8 cellular contexts compared by ENCODE assay signal in genomic region chr5:14581891-14582796, GRCh38. TPM values are rescaled to one million over a fixed set of nuclear protein-coding genes. Genes with fewer than 3 reads are reported as not detected.
DNase-seq lines count a peak whose midpoint lies in the region; ATAC-seq, FAIRE-seq and TF ChIP-seq lines count a peak whose summit lies in the region.

No MANE protein-coding gene starts in this region.

- H3K4me3 ChIP-seq in A549 = peak overlapping the region; percentile 96
- peak overlapping the region; percentile 50 to 80 (median 69) for H3K4me3 ChIP-seq in subcutaneous abdominal adipose tissue (ENCODE audit: low read depth in 1 of 5, low read length in 5 of 5)

- H3K4me1 ChIP-seq in A549 (0 out of 3 replicates have a peak, but pooled peaks cover 3% of the 10 kb centered on the region), subcutaneous abdominal adipose tissue (ENCODE audit: control insufficient read depth in 5 of 5, insufficient read depth in 5 of 5, low read length in 5 of 5) (peaks cover 0 to 26% (median 22%) of the 10 kb centered on the region in 5 donors)

- H3K4me1 Mint-ChIP-seq in activated CD8-positive, alpha-beta memory T cell treated with anti-CD3 and anti-CD28 coated beads, Interleukin-2, amount 10 ng/mL, durations not matched to agents 7 days and 5 days = peaks cover 31% of the 10 kb centered on the region
- peaks cover 9% of the 10 kb centered on the region for H3K4me1 Mint-ChIP-seq in neural crest cell

- H3K9me3 Mint-ChIP-seq in activated CD8-positive, alpha-beta memory T cell treated with anti-CD3 and anti-CD28 coated beads, Interleukin-2, amount 10 ng/mL, durations not matched to agents 7 days and 5 days (ENCODE audit: low read depth) = no peaks in the 10 kb centered on the region
- H3K9me3 Mint-ChIP-seq in neural crest cell = no peaks in the 10 kb centered on the region

- peak; percentile 89 to 93 for ATAC-seq in A549
- peak; percentile 66 for ATAC-seq in GM18520 (IDR thresholded peaks at IDR 0.05; ENCODE audit: unreplicated experiment)
- peak; percentile 58 for ATAC-seq in HG03095 (IDR thresholded peaks at IDR 0.05; ENCODE audit: unreplicated experiment)
- peak; percentile 85 for ATAC-seq in activated CD8-positive, alpha-beta memory T cell treated with anti-CD3 and anti-CD28 coated beads, Interleukin-2, amount 10 ng/mL, durations not matched to agents 7 days and 5 days

- 4% methylated on average over 23 of the region's 86 CpGs for WGBS in A549 (ENCODE audit: missing lambda C conversion rate)

- peak overlapping the region; percentile 79 for H3K27ac Mint-ChIP-seq in activated CD8-positive, alpha-beta memory T cell treated with anti-CD3 and anti-CD28 coated beads, Interleukin-2, amount 10 ng/mL, durations not matched to agents 7 days and 5 days
- no peak overlapping the region for H3K27ac Mint-ChIP-seq in neural crest cell (ENCODE audit: unreplicated experiment)

- POLR2A ChIA-PET in A549 (lab: Yijun Ruan, JAX) = interaction anchor here (0.7 to 1.0 kb wide), 2 partner anchors 8 to 12 kb away, joined by 3 to 8 read pairs; no protein-coding TSS in a partner anchor

- peak overlapping the region; percentile 80 for H3K4me3 Mint-ChIP-seq in activated CD8-positive, alpha-beta memory T cell treated with anti-CD3 and anti-CD28 coated beads, Interleukin-2, amount 10 ng/mL, durations not matched to agents 7 days and 5 days
- H3K4me3 Mint-ChIP-seq in neural crest cell = peak overlapping the region; percentile 80

- no peak for TF ChIP-seq EP300 in A549 (IDR thresholded peaks at IDR 0.05)

- H3K36me3 ChIP-seq in subcutaneous abdominal adipose tissue (ENCODE audit: control insufficient read depth in 5 of 5, insufficient read depth in 5 of 5, low read length in 5 of 5) = no peaks in the 10 kb centered on the region

- peak overlapping the region; percentile 99 for H3K4me2 ChIP-seq in A549

- CTCF ChIA-PET in A549 (lab: Yijun Ruan, JAX) = interaction anchor here (0.6 to 3.0 kb wide), 10 partner anchors 10 to 612 kb away, joined by 3 to 9 read pairs (median 3); no protein-coding TSS in a partner anchor
- CTCF ChIA-PET in activated CD8-positive, alpha-beta memory T cell treated with anti-CD3 and anti-CD28 coated beads, Interleukin-2, amount 10 ng/mL, durations not matched to agents 7 days and 5 days (lab: Charles Lee) = interaction anchor here (0.6 to 3.9 kb wide), 19 partner anchors 11 to 270 kb away, joined by 3 to 46 read pairs (median 4); no protein-coding TSS in a partner anchor

- FAIRE-seq in A549 (lab: Jason Lieb, UNC) = no peak

- H3K27ac ChIP-seq in A549 = peak overlapping the region; percentile 68 to 79
- no peak overlapping the region for H3K27ac ChIP-seq in subcutaneous abdominal adipose tissue (ENCODE audit: low read depth, low read length)

- peak overlapping the region in 4 of 5 donors; percentile 44 to 72 (median 65) for H3K9ac ChIP-seq in subcutaneous abdominal adipose tissue (ENCODE audit: low read length in 5 of 5)

- H3K9me3 ChIP-seq in A549 = no peaks in the 10 kb centered on the region
- H3K9me3 ChIP-seq in subcutaneous abdominal adipose tissue (ENCODE audit: control insufficient read depth in 5 of 5, low read length in 5 of 5) = peaks cover 0 to 2% (median 0%) of the 10 kb centered on the region in 5 donors

- DNase-seq in A549 (ENCODE audit: low read depth in 1 of 2, low spot score in 1 of 2) = peak; percentile 45 to 73
- DNase-seq in NCI-H748 (lab: John Stamatoyannopoulos, UW; ENCODE audit: unreplicated experiment) = peak; percentile 90
- peak; percentile 92 for DNase-seq in activated CD8-positive, alpha-beta memory T cell treated with anti-CD3 and anti-CD28 coated beads, Interleukin-2, amount 10 ng/mL, durations not matched to agents 7 days and 5 days
- DNase-seq in erythroblast (lab: John Stamatoyannopoulos, UW) = peak; percentile 41 to 49
- DNase-seq in neural crest cell (ENCODE audit: low read depth, low spot score) = peak; percentile 38

- TF ChIP-seq POLR2A in A549 (IDR thresholded peaks at IDR 0.05; ENCODE audit: low read length) = no peak
- no peak for TF ChIP-seq POLR2A in erythroblast (IDR thresholded peaks at IDR 0.05; ENCODE audit: low read length)

- TF ChIP-seq CTCF in A549 (IDR thresholded peaks at IDR 0.05) (no peak; the same call in 2 of the 3 replicates), neural crest cell (conservative IDR thresholded peaks at IDR 0.05) (peak; percentile 52)

- H3K27me3 ChIP-seq in subcutaneous abdominal adipose tissue (ENCODE audit: control insufficient read depth in 5 of 5, insufficient read depth in 4 of 5, low read length in 5 of 5) = peaks cover 2 to 9% (median 5%) of the 10 kb centered on the region in 5 donors

- peaks cover 19% of the 10 kb centered on the region for H3K36me3 Mint-ChIP-seq in activated CD8-positive, alpha-beta memory T cell treated with anti-CD3 and anti-CD28 coated beads, Interleukin-2, amount 10 ng/mL, durations not matched to agents 7 days and 5 days
- no peaks in the 10 kb centered on the region for H3K36me3 Mint-ChIP-seq in neural crest cell (ENCODE audit: low read depth)

- no peak for TF ChIP-seq RAD21 in A549 (conservative IDR thresholded peaks at IDR 0.05 in 1 of 2, IDR thresholded peaks at IDR 0.05 in 1 of 2)

- H3K27me3 Mint-ChIP-seq in activated CD8-positive, alpha-beta memory T cell treated with anti-CD3 and anti-CD28 coated beads, Interleukin-2, amount 10 ng/mL, durations not matched to agents 7 days and 5 days = peaks cover 24% of the 10 kb centered on the region
- peaks cover 79% of the 10 kb centered on the region for H3K27me3 Mint-ChIP-seq in neural crest cell (ENCODE audit: low read depth)

TF ChIP-seq in A549, 52 proteins besides CTCF, POLR2A, EP300 and RAD21:
- TF ChIP-seq CHD4 (IDR thresholded peaks at IDR 0.05; ENCODE audit: borderline replicate concordance) (no peak), CBX8 (IDR thresholded peaks at IDR 0.05) (no peak), HMGXB4 (CRISPR knock-in tag; IDR thresholded peaks at IDR 0.05; ENCODE audit: borderline replicate concordance) (no peak), RFX5 (IDR thresholded peaks at IDR 0.05) (no peak), FOSB (CRISPR knock-in tag; IDR thresholded peaks at IDR 0.05) (no peak), ZC3H11A (IDR thresholded peaks at IDR 0.05) (no peak), PBX3 (IDR thresholded peaks at IDR 0.05) (no peak), E2F6 (IDR thresholded peaks at IDR 0.05; ENCODE audit: borderline replicate concordance, low read depth) (peak; percentile 79), MAX (IDR thresholded peaks at IDR 0.05) (peak; percentile 73), EHMT2 (IDR thresholded peaks at IDR 0.05; ENCODE audit: low read depth) (no peak), JUN (IDR thresholded peaks at IDR 0.05) (peak in 1 of 2 experiments; percentile 49; a peak in 1 of 5 replicates), FOSL2 (IDR thresholded peaks at IDR 0.05) (no peak), FOSL2 (CRISPR knock-in tag; IDR thresholded peaks at IDR 0.05) (no peak)

RNA-seq across cellular contexts. Expression of gene OTULINL, which starts 0.6 kb away (rescaled TPM):
- 2.9 and 3.7 TPM in 2 replicates for polyA plus RNA-seq in A549 (2011; rRNA removed)
- 1.7 and 2.3 TPM in 2 replicates for polyA plus RNA-seq in A549 (2012; cell fraction: cytosol; rRNA removed)
- polyA plus RNA-seq in A549 (2012; cell fraction: nucleus; rRNA removed) = 1.2 and 2.4 TPM in 2 replicates
- polyA plus RNA-seq in A549 (2017; fragmentation: RNase III; extraction: RNeasy Plus Mini Kit Qiagen cat#74134 plus additional on column Dnase treatment) = 2.4 to 3.2 TPM (median 2.9 TPM) in 3 replicates
- polyA minus RNA-seq in A549 (2011; rRNA and poly(A)+ RNA removed) = 0.87 and 1.3 TPM in 2 replicates
- total RNA-seq in activated CD8-positive, alpha-beta memory T cell treated with anti-CD3 and anti-CD28 coated beads, Interleukin-2, amount 10 ng/mL, durations not matched to agents 7 days and 5 days = 10 to 100 TPM; 46.7 to 61.5 TPM
- 3.4 and 5.3 TPM in 2 replicates for total RNA-seq in neural crest cell

Comparison
In these comparisons a context has a peak if more than half of its experiments do, and no peak if none do; other contexts are left out.
1. DNase-seq: peak in every context shown above with its lines; median percentile 92 in activated CD8-positive, alpha-beta memory T cell treated with anti-CD3 and anti-CD28 coated beads, Interleukin-2, amount 10 ng/mL, durations not matched to agents 7 days and 5 days; 90 in NCI-H748; 59 in A549; 45 in erythroblast; 38 in neural crest cell.